In genomic region chr7:6486438-6487183, GRCh38 we compare ENCODE assay signal across 1 cellular context.
TF ChIP-seq lines count a peak whose summit lies in the region.

No MANE protein-coding gene starts in this region.

TF ChIP-seq in GM23338, 12 proteins besides CTCF, POLR2A, EP300 and RAD21 (continued from another document):
- TF ChIP-seq ZNF462 (CRISPR knock-in tag; IDR thresholded peaks at IDR 0.05) (no peak), CREB1 (CRISPR knock-in tag; IDR thresholded peaks at IDR 0.05; ENCODE audit: low read depth) (no peak), EZH2phosphoT487 (IDR thresholded peaks at IDR 0.05; ENCODE audit: unreplicated experiment) (no peak), STAT1 (IDR thresholded peaks at IDR 0.05; ENCODE audit: unreplicated experiment) (no peak), ZNF114 (CRISPR knock-in tag; IDR thresholded peaks at IDR 0.05) (no peak), POLR2AphosphoS5 (IDR thresholded peaks at IDR 0.05; ENCODE audit: low read depth) (no peak), ZNF331 (CRISPR knock-in tag; IDR thresholded peaks at IDR 0.05; ENCODE audit: low read depth) (no peak)
